Comparison of ENCODE assay signal across 8 cellular contexts in genomic region chr18:58605027-58606020, GRCh38. TPM values are rescaled to one million over a fixed set of nuclear protein-coding genes. Genes with fewer than 3 reads are reported as not detected.
DNase-seq lines count a peak whose midpoint lies in the region; ATAC-seq and TF ChIP-seq lines count a peak whose summit lies in the region.

No MANE protein-coding gene starts in this region.

- TF ChIP-seq CTCF in Calu3 (IDR thresholded peaks at IDR 0.05; ENCODE audit: unreplicated experiment) = no peak

- no peaks in the 10 kb centered on the region for H3K9me3 Mint-ChIP-seq in Calu3 (ENCODE audit: low read depth, unreplicated experiment)
- H3K9me3 Mint-ChIP-seq in activated T-cell treated with anti-CD3 and anti-CD28 coated beads, Interleukin-2, amount 50 U/mL, for 72 hours = peaks cover 3 to 4% of the 10 kb centered on the region in 2 donors

- H4K8ac ChIP-seq in mesenchymal stem cell (ENCODE audit: low read length) = no peak overlapping the region

- H2AFZ ChIP-seq in mesenchymal stem cell (ENCODE audit: low read depth, low read length) = no peak overlapping the region
- H2AFZ ChIP-seq in Karpas-422 (ENCODE audit: low read length) = no peak overlapping the region

- H2BK5ac ChIP-seq in mesenchymal stem cell (ENCODE audit: low read depth, low read length, poor library complexity, severe bottlenecking) = peak overlapping the region; percentile 90

- ATAC-seq in activated T-cell treated with anti-CD3 and anti-CD28 coated beads, Interleukin-2, amount 50 U/mL, for 72 hours (replicated peaks in 1 of 2) = peak; percentile 84 to 90
- ATAC-seq in HG02571 (IDR thresholded peaks at IDR 0.05; ENCODE audit: unreplicated experiment) = no peak

- no peak overlapping the region for H2BK15ac ChIP-seq in mesenchymal stem cell (ENCODE audit: low read depth, poor library complexity, severe bottlenecking)

- H3K9ac ChIP-seq in mesenchymal stem cell (ENCODE audit: low read length) (no peak overlapping the region), Karpas-422 (ENCODE audit: low read length) (no peak overlapping the region)

- H3K27me3 ChIP-seq in mesenchymal stem cell (ENCODE audit: control insufficient read depth in 1 of 2, insufficient read depth in 1 of 2, low read length in 2 of 2) = no peaks in the 10 kb centered on the region
- no peaks in the 10 kb centered on the region for H3K27me3 ChIP-seq in Karpas-422 (ENCODE audit: low read length)

- H3K9me2 ChIP-seq in Karpas-422 (replicated peaks; ENCODE audit: insufficient read depth, low read length) = no peaks in the 10 kb centered on the region

- peak overlapping the region; percentile 95 for H3K27ac Mint-ChIP-seq in Calu3 (ENCODE audit: unreplicated experiment)
- H3K27ac Mint-ChIP-seq in activated T-cell treated with anti-CD3 and anti-CD28 coated beads, Interleukin-2, amount 50 U/mL, for 72 hours = no peak overlapping the region

- peaks cover 7% of the 10 kb centered on the region for H3K36me3 Mint-ChIP-seq in Calu3 (ENCODE audit: insufficient read depth, unreplicated experiment)
- peaks cover 0 to 5% of the 10 kb centered on the region in 2 donors for H3K36me3 Mint-ChIP-seq in activated T-cell treated with anti-CD3 and anti-CD28 coated beads, Interleukin-2, amount 50 U/mL, for 72 hours (ENCODE audit: insufficient read depth in 2 of 2)

- peak overlapping the region; percentile 26 for H3K4me3 Mint-ChIP-seq in Calu3 (ENCODE audit: low read depth, unreplicated experiment)
- peak overlapping the region; percentile 6 to 53 for H3K4me3 Mint-ChIP-seq in activated T-cell treated with anti-CD3 and anti-CD28 coated beads, Interleukin-2, amount 50 U/mL, for 72 hours

- H3K27ac ChIP-seq in mesenchymal stem cell (ENCODE audit: low read length, poor library complexity, severe bottlenecking) = peak overlapping the region; percentile 96
- H3K27ac ChIP-seq in Karpas-422 (ENCODE audit: low read length) = no peak overlapping the region

- H3K9me3 ChIP-seq in mesenchymal stem cell (ENCODE audit: control insufficient read depth, low read length) = no peaks in the 10 kb centered on the region
- H3K9me3 ChIP-seq in Karpas-422 (ENCODE audit: low read length) = no peaks in the 10 kb centered on the region

- CTCF ChIA-PET in Calu3 (lab: Charles Lee) = no interaction called here

- 83% methylated on average over 4 of the region's 6 CpGs for WGBS in mesenchymal stem cell

- peak overlapping the region; percentile 68 for H2AK5ac ChIP-seq in mesenchymal stem cell (ENCODE audit: low read length, severe bottlenecking)

- intact Hi-C loops in Calu3 (cut with micrococcal nuclease; ENCODE audit: unreplicated experiment) = loop anchor here (2.0 to 5.0 kb wide), 2 partner anchors 63 to 65 kb away; partner anchors contain the start of gene MALT1

- H3K4me2 ChIP-seq in mesenchymal stem cell (ENCODE audit: low read length, poor library complexity, severe bottlenecking) (no peak overlapping the region), Karpas-422 (ENCODE audit: low read depth, low read length, poor library complexity, severe bottlenecking) (no peak overlapping the region)

- H3K4me1 ChIP-seq in mesenchymal stem cell (ENCODE audit: control insufficient read depth, insufficient read depth, low read depth, low read length) = peaks cover 13% of the 10 kb centered on the region
- H3K4me1 ChIP-seq in Karpas-422 (ENCODE audit: low read length) = no peaks in the 10 kb centered on the region

- DNase-seq in Calu3 (peak; percentile 71), HT1080 (ENCODE audit: low read depth) (peak; percentile 84), mesenchymal stem cell (peak; percentile 84), middle frontal gyrus (ENCODE audit: extremely low spot score, low spot score) (no peak), H4 (ENCODE audit: low spot score) (no peak), Karpas-422 (no peak)
- peak; percentile 66 to 79 for DNase-seq in activated T-cell treated with anti-CD3 and anti-CD28 coated beads, Interleukin-2, amount 50 U/mL, for 72 hours

- H3K4me3 ChIP-seq in mesenchymal stem cell (ENCODE audit: insufficient read depth in 1 of 2, low read depth in 1 of 2, low read length in 2 of 2) (no peak overlapping the region), Karpas-422 (ENCODE audit: low read length) (no peak overlapping the region)

- no peak overlapping the region for H3K14ac ChIP-seq in mesenchymal stem cell (ENCODE audit: low read length in 2 of 2)

- peaks cover 39% of the 10 kb centered on the region for H3K4me1 Mint-ChIP-seq in Calu3 (ENCODE audit: low read depth, unreplicated experiment)
- peaks cover 66% of the 10 kb centered on the region for H3K4me1 Mint-ChIP-seq in activated T-cell treated with anti-CD3 and anti-CD28 coated beads, Interleukin-2, amount 50 U/mL, for 72 hours (ENCODE audit: low read depth)

- H3K79me1 ChIP-seq in mesenchymal stem cell (replicated peaks; ENCODE audit: low read length, poor library complexity, severe bottlenecking) = peaks cover 3% of the 10 kb centered on the region

- no peaks in the 10 kb centered on the region for H3K79me2 ChIP-seq in Karpas-422 (ENCODE audit: low read length)

- no peaks in the 10 kb centered on the region for H3K27me3 Mint-ChIP-seq in Calu3 (ENCODE audit: unreplicated experiment)
- peaks cover 6% of the 10 kb centered on the region for H3K27me3 Mint-ChIP-seq in activated T-cell treated with anti-CD3 and anti-CD28 coated beads, Interleukin-2, amount 50 U/mL, for 72 hours (ENCODE audit: low read depth)

- BruUV-seq in Calu3 (replicated peaks; lab: Mats Ljungman, UMichigan) = no TSS peak

- H3K23ac ChIP-seq in mesenchymal stem cell (ENCODE audit: low read length in 2 of 2) = no peak overlapping the region

- H3K18ac ChIP-seq in mesenchymal stem cell (ENCODE audit: low read depth in 1 of 2, low read length in 2 of 2) = peak overlapping the region in 1 of 2 experiments; percentile 5

- no peak overlapping the region for H2BK12ac ChIP-seq in mesenchymal stem cell (ENCODE audit: low read length in 2 of 2)

- no peak overlapping the region for H3K4ac ChIP-seq in mesenchymal stem cell (ENCODE audit: low read depth in 1 of 2, low read length in 2 of 2)

- H4K91ac ChIP-seq in mesenchymal stem cell (ENCODE audit: low read length) = no peak overlapping the region

- H2BK120ac ChIP-seq in mesenchymal stem cell (ENCODE audit: low read depth, low read length) = no peak overlapping the region

- H3K36me3 ChIP-seq in mesenchymal stem cell (ENCODE audit: control insufficient read depth in 1 of 2, insufficient read depth in 2 of 2, low read depth in 1 of 2, low read length in 2 of 2) = no peaks in the 10 kb centered on the region
- H3K36me3 ChIP-seq in Karpas-422 (ENCODE audit: insufficient read depth, low read length) = no peaks in the 10 kb centered on the region

- no peaks in the 10 kb centered on the region for H4K20me1 ChIP-seq in Karpas-422 (ENCODE audit: insufficient read depth, low read depth, low read length)

RNA-seq across cellular contexts. Expression of gene ALPK2, which starts 23.6 kb away (rescaled TPM):
- not detected in 2 replicates for total RNA-seq in Calu3 (2022)
- 7.7 and 8.9 TPM in 2 replicates for total RNA-seq in HT1080 (2014; rRNA removed; shearing (Covaris generic))
- 3.7 and 4.9 TPM in 2 replicates for polyA plus RNA-seq in HT1080 (2015; cell fraction: cytosol; rRNA removed)
- polyA plus RNA-seq in HT1080 (2015; cell fraction: nucleus; rRNA removed) = 21.5 and 24.0 TPM in 2 replicates
- 10 to 100 TPM; 12.7 to 18.5 TPM for total RNA-seq in activated T-cell treated with anti-CD3 and anti-CD28 coated beads, Interleukin-2, amount 50 U/mL, for 72 hours
- polyA plus RNA-seq in mesenchymal stem cell (2013, experiment 1 of 2) = 7.2 TPM
- 7.0 TPM for polyA plus RNA-seq in mesenchymal stem cell (2013, experiment 2 of 2)
- 19.0 and 25.3 TPM in 2 replicates for total RNA-seq in H4 (2014; rRNA removed; shearing (Covaris generic))
- 0.40 and 0.48 TPM in 2 replicates for total RNA-seq in Karpas-422 (2014; rRNA removed; shearing (Covaris generic); ENCODE audit: low replicate concordance)

Comparison
In these comparisons a context has a peak if more than half of its experiments do, and no peak if none do; other contexts are left out.
1. DNase-seq: peak in Calu3 (single experiment), HT1080 (single experiment), activated T-cell treated with anti-CD3 and anti-CD28 coated beads, Interleukin-2, amount 50 U/mL, for 72 hours (2 of 2) and mesenchymal stem cell (single experiment); none in middle frontal gyrus (single experiment), H4 (single experiment) and Karpas-422 (single experiment).